In the genomic region with DNA sequence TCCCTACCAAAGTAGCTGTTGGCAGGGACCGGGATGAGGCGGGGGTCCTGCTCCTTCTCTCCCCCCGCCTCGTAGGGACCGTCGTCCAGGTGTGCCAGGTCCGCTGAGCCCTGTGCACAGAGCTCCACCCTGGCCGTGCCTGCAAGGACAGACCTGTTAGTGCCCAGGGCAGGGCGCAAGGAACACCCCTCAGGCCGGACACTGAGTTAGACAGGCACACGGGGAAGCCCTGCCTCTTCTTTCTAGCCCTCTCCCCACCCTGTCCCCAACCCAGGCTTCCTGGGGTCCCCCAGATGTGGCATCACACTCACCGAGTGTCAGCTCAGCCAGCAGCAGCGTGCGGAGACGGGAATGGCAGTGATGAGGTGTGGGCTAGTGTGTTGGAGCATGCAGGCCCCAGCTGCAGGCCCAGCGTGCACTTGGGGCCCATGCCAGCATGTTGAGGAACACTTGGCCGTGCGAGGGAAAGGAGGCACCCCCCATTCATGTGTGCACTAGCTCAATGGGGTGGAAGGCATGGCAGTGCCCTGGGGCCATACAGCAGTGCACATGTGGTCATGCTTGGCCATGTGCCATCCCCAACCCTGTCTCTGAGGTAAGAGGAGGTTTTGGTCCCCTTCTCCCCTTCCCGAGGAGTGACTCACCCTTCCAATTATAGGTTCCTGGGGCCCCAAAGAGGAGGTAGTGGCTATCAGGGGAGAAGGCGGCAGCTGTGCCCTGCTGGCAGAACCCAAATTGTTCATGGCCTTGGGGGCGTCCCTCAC, we compare ENCODE assay signal across 16 cellular contexts. TPM values are rescaled to one million over a fixed set of nuclear protein-coding genes. Genes with fewer than 3 reads are reported as not detected.
A peak's percentile ranks its signal among the peaks of the same experiment; 100 is the strongest.
DNase-seq lines count a peak whose midpoint lies in the region; ATAC-seq and TF ChIP-seq lines count a peak whose summit lies in the region.
"Had no signal": no experiment of that assay in that cellular context is flagged by ENCODE, and none has a peak within 500 bp of the region (broad histone marks: within the 10 kb centered on the region; RNA-seq: fewer than 3 reads in every experiment).

No MANE protein-coding gene starts in this region.

- peaks cover 4% of the 10 kb centered on the region; the same call in 1 of the 2 replicates for H3K4me1 Mint-ChIP-seq in WTC11

- peaks cover 0 to 64% (median 13%) of the 10 kb centered on the region in 9 donors for H3K36me3 ChIP-seq in heart right ventricle
- peaks cover 0 to 13% of the 10 kb centered on the region in 2 donors for H3K36me3 ChIP-seq in aorta (ENCODE audit: control insufficient read depth in 1 of 2, insufficient read depth in 2 of 2, low read length in 1 of 2)

- H3K27me3 ChIP-seq in heart right ventricle = no peaks in the 10 kb centered on the region
- no peaks in the 10 kb centered on the region for H3K27me3 ChIP-seq in aorta (ENCODE audit: control insufficient read depth in 1 of 2, insufficient read depth in 2 of 2, low read length in 1 of 2)

- H3K4me1 ChIP-seq in heart right ventricle (peaks cover 2 to 65% (median 42%) of the 10 kb centered on the region in 9 donors), aorta (ENCODE audit: control insufficient read depth in 1 of 2, insufficient read depth in 2 of 2, low read length in 2 of 2) (no peaks in the 10 kb centered on the region)

- TF ChIP-seq CTCF in heart right ventricle (IDR thresholded peaks at IDR 0.05) = no peak
- TF ChIP-seq CTCF in WTC11 (IDR thresholded peaks at IDR 0.05) = no peak

- POLR2A ChIA-PET in WTC11 (lab: Charles Lee) = no interaction called here

- intact Hi-C loops in heart right ventricle (cut with DNase I) (no loop called here), aorta (cut with DNase I) (no loop called here)

- H3K36me3 Mint-ChIP-seq in WTC11 = peaks cover 5% of the 10 kb centered on the region

- H3K9me3 ChIP-seq in heart right ventricle (no peaks in the 10 kb centered on the region), aorta (ENCODE audit: control insufficient read depth, low read length) (no peaks in the 10 kb centered on the region)

- no peaks in the 10 kb centered on the region for H3K9me3 Mint-ChIP-seq in WTC11
- H3K9me3 Mint-ChIP-seq: activated T-cell treated with anti-CD3 and anti-CD28 coated beads, Interleukin-2, amount 50 U/mL, for 24 hours had no signal

- CTCF ChIA-PET in WTC11 (lab: Charles Lee) = interaction anchor here (1.0 to 1.4 kb wide), 3 partner anchors 19 to 37 kb away, joined by 3 to 4 read pairs (median 4); a partner anchor contains a TSS

- H3K4me3 ChIP-seq in heart right ventricle (peak overlapping the region in 1 of 10 donors; percentile 3), aorta (ENCODE audit: low read length in 2 of 2) (no peak overlapping the region)
- H3K4me3 ChIP-seq: SK-N-MC had no signal

- H3K27me3 Mint-ChIP-seq in WTC11 (ENCODE audit: low read depth) = no peaks in the 10 kb centered on the region
- H3K27me3 Mint-ChIP-seq: activated T-cell treated with anti-CD3 and anti-CD28 coated beads, Interleukin-2, amount 50 U/mL, for 24 hours had no signal

- no peak overlapping the region for H3K4me3 Mint-ChIP-seq in WTC11
- H3K4me3 Mint-ChIP-seq: activated T-cell treated with anti-CD3 and anti-CD28 coated beads, Interleukin-2, amount 50 U/mL, for 24 hours had no signal

- WGBS in heart right ventricle, 2 donors = 69 to 70% methylated on average over 20 to 21 of the region's 21 CpGs
- WGBS in aorta, 2 donors = 49 to 55% methylated on average over 21 of the region's 21 CpGs

- H3K27ac ChIP-seq in heart right ventricle (peak overlapping the region in 6 of 10 donors; percentile 23 to 95 (median 55)), aorta (ENCODE audit: low read depth in 1 of 2, low read length in 2 of 2) (peak overlapping the region in 1 of 2 donors; percentile 7)
- H3K27ac ChIP-seq: 22Rv1, SK-N-MC had no signal

- DNase-seq in DMS 273 (lab: John Stamatoyannopoulos, UW; ENCODE audit: unreplicated experiment) (peak; percentile 33), DMS 273 treated with DMSO at 0.1 percent for 48 hours (lab: John Stamatoyannopoulos, UW) (no peak), SIG-M5 treated with dmso at 0.1 percent for 504 hours (lab: John Stamatoyannopoulos, UW; ENCODE audit: unreplicated experiment) (peak; percentile 55), heart right ventricle (peak in 1 of 2 donors; percentile 59), aorta (peak; percentile 70 to 84), NCI-H2081 treated with DMSO at 0.1 percent for 48 hours (lab: John Stamatoyannopoulos, UW) (no peak), NCI-H128 (lab: John Stamatoyannopoulos, UW; ENCODE audit: unreplicated experiment) (no peak), WTC11 (ENCODE audit: low spot score) (no peak)
- DNase-seq: activated T-cell treated with anti-CD3 and anti-CD28 coated beads, Interleukin-2, amount 50 U/mL, for 24 hours; anterior cingulate cortex; kidney glomerular epithelial cell; NCI-H1105; NCI-H524 had no signal

- no peak overlapping the region for H3K27ac Mint-ChIP-seq in WTC11
- H3K27ac Mint-ChIP-seq: activated T-cell treated with anti-CD3 and anti-CD28 coated beads, Interleukin-2, amount 50 U/mL, for 24 hours had no signal

- peak in 6 of 8 donors; percentile 6 to 52 (median 26) for ATAC-seq in heart right ventricle
- ATAC-seq in aorta (ENCODE audit: low FRiP score) = no peak
- ATAC-seq in WTC11 = no peak
- ATAC-seq: activated CD4-positive, CD25-positive, alpha-beta regulatory T cell treated with anti-CD3 and anti-CD28 coated beads, Interleukin-2, amount 50 U/mL, for 24 hours had no signal

TF ChIP-seq in WTC11, 78 proteins besides CTCF, POLR2A, EP300 and RAD21 (continues in another document):
- TF ChIP-seq HMGA2 (CRISPR knock-in tag; IDR thresholded peaks at IDR 0.05) (no peak), NR2C2 (CRISPR knock-in tag; IDR thresholded peaks at IDR 0.05) (no peak), EMX1 (CRISPR knock-in tag; IDR thresholded peaks at IDR 0.05) (no peak), ZNF219 (CRISPR knock-in tag; IDR thresholded peaks at IDR 0.05; ENCODE audit: borderline replicate concordance) (no peak)
- TF ChIP-seq, protein P1, sequence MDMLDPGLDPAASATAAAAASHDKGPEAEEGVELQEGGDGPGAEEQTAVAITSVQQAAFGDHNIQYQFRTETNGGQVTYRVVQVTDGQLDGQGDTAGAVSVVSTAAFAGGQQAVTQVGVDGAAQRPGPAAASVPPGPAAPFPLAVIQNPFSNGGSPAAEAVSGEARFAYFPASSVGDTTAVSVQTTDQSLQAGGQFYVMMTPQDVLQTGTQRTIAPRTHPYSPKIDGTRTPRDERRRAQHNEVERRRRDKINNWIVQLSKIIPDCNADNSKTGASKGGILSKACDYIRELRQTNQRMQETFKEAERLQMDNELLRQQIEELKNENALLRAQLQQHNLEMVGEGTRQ (CRISPR knock-in tag; IDR thresholded peaks at IDR 0.05) = no peak
- TF ChIP-seq, protein P2, sequence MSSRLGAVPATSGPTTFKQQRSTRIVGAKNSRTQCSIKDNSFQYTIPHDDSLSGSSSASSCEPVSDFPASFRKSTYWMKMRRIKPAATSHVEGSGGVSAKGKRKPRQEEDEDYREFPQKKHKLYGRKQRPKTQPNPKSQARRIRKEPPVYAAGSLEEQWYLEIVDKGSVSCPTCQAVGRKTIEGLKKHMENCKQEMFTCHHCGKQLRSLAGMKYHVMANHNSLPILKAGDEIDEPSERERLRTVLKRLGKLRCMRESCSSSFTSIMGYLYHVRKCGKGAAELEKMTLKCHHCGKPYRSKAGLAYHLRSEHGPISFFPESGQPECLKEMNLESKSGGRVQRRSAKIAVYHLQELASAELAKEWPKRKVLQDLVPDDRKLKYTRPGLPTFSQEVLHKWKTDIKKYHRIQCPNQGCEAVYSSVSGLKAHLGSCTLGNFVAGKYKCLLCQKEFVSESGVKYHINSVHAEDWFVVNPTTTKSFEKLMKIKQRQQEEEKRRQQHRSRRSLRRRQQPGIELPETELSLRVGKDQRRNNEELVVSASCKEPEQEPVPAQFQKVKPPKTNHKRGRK (CRISPR knock-in tag; IDR thresholded peaks at IDR 0.05; ENCODE audit: borderline replicate concordance) = no peak
- TF ChIP-seq, protein P3, sequence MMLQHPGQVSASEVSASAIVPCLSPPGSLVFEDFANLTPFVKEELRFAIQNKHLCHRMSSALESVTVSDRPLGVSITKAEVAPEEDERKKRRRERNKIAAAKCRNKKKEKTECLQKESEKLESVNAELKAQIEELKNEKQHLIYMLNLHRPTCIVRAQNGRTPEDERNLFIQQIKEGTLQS (CRISPR knock-in tag; conservative IDR thresholded peaks at IDR 0.05) = no peak
- TF ChIP-seq, protein P4, sequence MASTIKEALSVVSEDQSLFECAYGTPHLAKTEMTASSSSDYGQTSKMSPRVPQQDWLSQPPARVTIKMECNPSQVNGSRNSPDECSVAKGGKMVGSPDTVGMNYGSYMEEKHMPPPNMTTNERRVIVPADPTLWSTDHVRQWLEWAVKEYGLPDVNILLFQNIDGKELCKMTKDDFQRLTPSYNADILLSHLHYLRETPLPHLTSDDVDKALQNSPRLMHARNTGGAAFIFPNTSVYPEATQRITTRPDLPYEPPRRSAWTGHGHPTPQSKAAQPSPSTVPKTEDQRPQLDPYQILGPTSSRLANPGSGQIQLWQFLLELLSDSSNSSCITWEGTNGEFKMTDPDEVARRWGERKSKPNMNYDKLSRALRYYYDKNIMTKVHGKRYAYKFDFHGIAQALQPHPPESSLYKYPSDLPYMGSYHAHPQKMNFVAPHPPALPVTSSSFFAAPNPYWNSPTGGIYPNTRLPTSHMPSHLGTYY (CRISPR knock-in tag; IDR thresholded peaks at IDR 0.05) = no peak

RNA-seq across cellular contexts. Expression of a gene that starts 7.3 kb away (rescaled TPM):
- total RNA-seq in heart right ventricle (100 to 1,000 TPM; 422 to 750 (median 538) TPM), aorta (100 to 1,000 TPM; 463 to 747 TPM), WTC11 (2021) (77.8 to 96.2 TPM (median 80.4 TPM) in 3 replicates)
- polyA plus RNA-seq in heart right ventricle (100 to 1,000 TPM; 247 to 481 TPM), aorta (100 to 1,000 TPM in 1 of 2 donors, 10 to 100 TPM in 1; 76.1 to 633 TPM)

RNA-seq across cellular contexts. Expression of a gene that starts 15.4 kb away (rescaled TPM):
- total RNA-seq in heart right ventricle = 100 to 1,000 TPM in 5 of 10 donors, 10 to 100 TPM in 5; 68.3 to 136 (median 101) TPM
- polyA plus RNA-seq in heart right ventricle = 100 to 1,000 TPM; 305 to 515 TPM
- total RNA-seq in aorta = 100 to 1,000 TPM in 1 of 2 donors, 10 to 100 TPM in 1; 87.3 to 115 TPM
- polyA plus RNA-seq in aorta = 100 to 1,000 TPM; 248 to 351 TPM
- 81.9 to 97.1 TPM (median 95.1 TPM) in 3 replicates for total RNA-seq in WTC11 (2021)

RNA-seq across cellular contexts. Expression of a gene that starts 19.8 kb away (rescaled TPM):
- total RNA-seq in heart right ventricle (10 to 100 TPM in 6 of 10 donors, 1 to 10 TPM in 4; 4.9 to 25.9 (median 13.6) TPM), aorta (10 to 100 TPM; 21.9 to 51.1 TPM), WTC11 (2021) (3.0 to 5.8 TPM (median 3.5 TPM) in 3 replicates)
- polyA plus RNA-seq in heart right ventricle (10 to 100 TPM; 40.1 to 54.5 TPM), aorta (10 to 100 TPM; 16.7 to 49.4 TPM)

RNA-seq across cellular contexts. Expression of a gene that starts 28.4 kb away (rescaled TPM):
- 1,000 to 10,000 TPM in 2 of 10 donors, 100 to 1,000 TPM in 8; 565 to 1,547 (median 768) TPM for total RNA-seq in heart right ventricle
- 1,000 to 10,000 TPM; 1,333 to 2,861 TPM for polyA plus RNA-seq in heart right ventricle
- 1,000 to 10,000 TPM; 1,107 to 1,135 TPM for total RNA-seq in aorta
- polyA plus RNA-seq in aorta = 1,000 to 10,000 TPM; 1,323 to 1,532 TPM
- 409 to 419 TPM (median 414 TPM) in 3 replicates for total RNA-seq in WTC11 (2021)

RNA-seq across cellular contexts. Expression of a gene that starts 42.5 kb away (rescaled TPM):
- 10 to 100 TPM in 8 of 10 donors, 1 to 10 TPM in 2; 6.2 to 17.6 (median 12.4) TPM for total RNA-seq in heart right ventricle
- polyA plus RNA-seq in heart right ventricle = 1 to 10 TPM; 3.2 to 8.3 TPM
- 1 to 10 TPM; 6.6 to 9.4 TPM for total RNA-seq in aorta
- polyA plus RNA-seq in aorta = 1 to 10 TPM; 3.0 to 4.2 TPM
- 16.9 to 20.7 TPM (median 19.6 TPM) in 3 replicates for total RNA-seq in WTC11 (2021)

Comparison
In these comparisons a context has a peak if more than half of its experiments do, and no peak if none do; other contexts are left out.
1. DNase-seq: peak in DMS 273 (single experiment), SIG-M5 treated with dmso at 0.1 percent for 504 hours (single experiment) and aorta (2 of 2); none in DMS 273 treated with DMSO at 0.1 percent for 48 hours (single experiment), NCI-H2081 treated with DMSO at 0.1 percent for 48 hours (single experiment), NCI-H128 (single experiment) and WTC11 (single experiment).
2. ATAC-seq: peak in heart right ventricle (6 of 8); none in aorta (single experiment) and WTC11 (single experiment).